Comparison of ENCODE assay signal across 8 cellular contexts in genomic region chr3:149152420-149152819, GRCh38. TPM values are rescaled to one million over a fixed set of nuclear protein-coding genes. Genes with fewer than 3 reads are reported as not detected.
DNase-seq lines count a peak whose midpoint lies in the region; ATAC-seq, FAIRE-seq and TF ChIP-seq lines count a peak whose summit lies in the region.

No MANE protein-coding gene starts in this region.

- WGBS in K562 (ENCODE audit: insufficient coverage, low coverage, missing lambda C conversion rate), result 44% methylated on average over 2 of the region's 2 CpGs

- TF ChIP-seq CTCF in K562 (IDR thresholded peaks at IDR 0.05 in 2 of 3, conservative IDR thresholded peaks at IDR 0.05 in 1 of 3; ENCODE audit: insufficient read depth in 2 of 3, low read depth in 1 of 3, low read length in 3 of 3) (no peak), upper lobe of right lung (IDR thresholded peaks at IDR 0.05) (no peak)

- in situ Hi-C loops in K562 (cut with MboI), result no loop called here

- FAIRE-seq in K562 (lab: Jason Lieb, UNC), result no peak

- POLR2A ChIA-PET in K562 (lab: Yijun Ruan, JAX), result interaction anchor here (0.5 kb wide), 1 partner anchor 83 kb away, joined by 3 read pairs; no protein-coding TSS in a partner anchor

- H3K9me3 ChIP-seq in K562 (replicated peaks; ENCODE audit: control insufficient read depth, insufficient read depth, low read depth, low read length), result no peaks in the 10 kb centered on the region
- no peaks in the 10 kb centered on the region for H3K9me3 ChIP-seq in upper lobe of right lung
- no peaks in the 10 kb centered on the region for H3K9me3 ChIP-seq in SJCRH30 (replicated peaks)

- H3K4me3 ChIP-seq in K562, result no peak overlapping the region
- H3K4me3 ChIP-seq in upper lobe of right lung, result no peak overlapping the region
- H3K4me3 ChIP-seq in SJCRH30, result no peak overlapping the region

- H3K4me1 ChIP-seq in K562 (replicated peaks in 1 of 2; ENCODE audit: control insufficient read depth in 2 of 2, insufficient read depth in 2 of 2, low read length in 2 of 2) (peaks cover 0 to 7% of the 10 kb centered on the region in 2 experiments; a peak in 4 of 5 replicates), upper lobe of right lung (peaks cover 10% of the 10 kb centered on the region), SJCRH30 (peaks cover 26% of the 10 kb centered on the region)

- H3K27ac ChIP-seq in K562 (ENCODE audit: extremely low read depth, low read depth, low read length) (no peak overlapping the region; the same call in 2 of the 3 replicates), upper lobe of right lung (no peak overlapping the region), SJCRH30 (no peak overlapping the region)

- DNase-seq in EH (ENCODE audit: low read depth) (peak; percentile 41), K562 (ENCODE audit: extremely low read depth in 1 of 4, low spot score in 3 of 4) (no peak), upper lobe of right lung (no peak), SJCRH30 (no peak), OCI-M2 (lab: John Stamatoyannopoulos, UW; ENCODE audit: unreplicated experiment) (no peak), NCI-H1436 (lab: John Stamatoyannopoulos, UW) (no peak)

- H3K9ac ChIP-seq in K562 (ENCODE audit: insufficient read depth in 1 of 2, low read depth in 2 of 2, low read length in 2 of 2), result no peak overlapping the region

- H3K36me3 ChIP-seq in K562 (ENCODE audit: control insufficient read depth, insufficient read depth, low read length) (peaks cover 8% of the 10 kb centered on the region; the same call in 2 of the 3 replicates), upper lobe of right lung (peaks cover 58% of the 10 kb centered on the region), SJCRH30 (no peaks in the 10 kb centered on the region)

- H2AFZ ChIP-seq in K562 (ENCODE audit: low read depth, low read length), result no peak overlapping the region

- CTCF ChIA-PET in K562 (lab: Yijun Ruan, JAX; ENCODE audit: low intra/inter-chr PET ratio), result no interaction called here

- peaks cover 6% of the 10 kb centered on the region for H4K20me1 ChIP-seq in K562 (replicated peaks; ENCODE audit: control insufficient read depth, insufficient read depth, low read length)

- no peak for TF ChIP-seq RAD21 in K562 (CRISPR knock-in tag; conservative IDR thresholded peaks at IDR 0.05 in 1 of 2, IDR thresholded peaks at IDR 0.05 in 1 of 2)

- no peaks in the 10 kb centered on the region for H3K27me3 ChIP-seq in K562 (ENCODE audit: control insufficient read depth in 2 of 2, insufficient read depth in 2 of 2, low read length in 2 of 2)
- no peaks in the 10 kb centered on the region for H3K27me3 ChIP-seq in upper lobe of right lung
- no peaks in the 10 kb centered on the region for H3K27me3 ChIP-seq in SJCRH30

- BruUV-seq in K562 (replicated peaks; lab: Mats Ljungman, UMichigan), result no TSS peak

- ATAC-seq in GM19455 (IDR thresholded peaks at IDR 0.05; ENCODE audit: unreplicated experiment) (peak; percentile 95), HG03378 (IDR thresholded peaks at IDR 0.05; ENCODE audit: unreplicated experiment) (peak; percentile 97), K562 (no peak), upper lobe of right lung (peak; percentile 46)

- H3K9me1 ChIP-seq in K562 (ENCODE audit: control insufficient read depth, insufficient read depth, low read length), result no peaks in the 10 kb centered on the region

- H3K79me2 ChIP-seq in K562 (ENCODE audit: control insufficient read depth, insufficient read depth, low read length), result no peaks in the 10 kb centered on the region

- H3K4me2 ChIP-seq in K562 (ENCODE audit: insufficient read depth, low read length), result no peak overlapping the region

- TF ChIP-seq POLR2A in K562 (conservative IDR thresholded peaks at IDR 0.05), result no peak

- no peak for TF ChIP-seq EP300 in K562 (IDR thresholded peaks at IDR 0.05; ENCODE audit: low read length)

- intact Hi-C loops in K562 (cut with micrococcal nuclease) (no loop called here), upper lobe of right lung (cut with DNase I) (no loop called here)

TF ChIP-seq in K562, 482 proteins besides CTCF, POLR2A, EP300 and RAD21:
- TF ChIP-seq ZNF316 (IDR thresholded peaks at IDR 0.05) (peak; percentile 32; the same call in 1 of the 2 replicates), ELF2 (CRISPR knock-in tag; IDR thresholded peaks at IDR 0.05) (no peak), HLTF (IDR thresholded peaks at IDR 0.05) (no peak), ETV1 (tag; conservative IDR thresholded peaks at IDR 0.05; ENCODE audit: low read depth) (no peak)

RNA-seq across cellular contexts. Expression of gene HPS3, which starts 23.0 kb away (rescaled TPM):
- 7.6 and 14.6 TPM in 2 replicates for total RNA-seq in K562 (2011; cell fraction: chromatin; rRNA removed; ENCODE audit: low replicate concordance)
- 3.9 and 4.3 TPM in 2 replicates for total RNA-seq in K562 (2011; cell fraction: nucleolus; rRNA removed)
- 6.6 and 9.9 TPM in 2 replicates for total RNA-seq in K562 (2011; cell fraction: nucleoplasm; rRNA removed)
- 5.2 and 5.3 TPM in 2 replicates for total RNA-seq in K562 (2014; rRNA removed)
- 7.6 and 9.3 TPM in 2 replicates for total RNA-seq in K562 (2014; rRNA removed; fragmentation: Illumina TruSeq; extraction: Trizol)
- total RNA-seq in K562 (2015; rRNA removed; fragmentation: Illumina TruSeq; extraction: Trizol), result 9.6 and 11.3 TPM in 2 replicates
- total RNA-seq in K562 (2021), result 6.8 and 7.2 TPM in 2 replicates
- 9.7 and 11.6 TPM in 2 replicates for polyA plus RNA-seq in K562 (2011; rRNA removed)
- 6.7 and 8.9 TPM in 2 replicates for polyA plus RNA-seq in K562 (2011; cell fraction: cytosol; rRNA removed)
- 5.8 and 12.1 TPM in 2 replicates for polyA plus RNA-seq in K562 (2011; cell fraction: nucleus; rRNA removed)
- 7.9 and 12.8 TPM in 2 replicates for polyA plus RNA-seq in K562 (2012)
- polyA plus RNA-seq in K562 (2014; fragmentation: Illumina TruSeq; extraction: Trizol), result 7.0 and 8.9 TPM in 2 replicates
- 1 to 10 TPM; 1.2 to 2.1 TPM for polyA plus RNA-seq in K562 (2014; fragmentation: Nextera tagmentation; extraction: Ambion mirVana)
- polyA plus RNA-seq in K562 (2014; rRNA removed), result 7.7 and 9.5 TPM in 2 replicates
- polyA minus RNA-seq in K562 (2011; rRNA and poly(A)+ RNA removed), result 12.8 and 13.9 TPM in 2 replicates
- 3.9 and 5.6 TPM in 2 replicates for polyA minus RNA-seq in K562 (2011; cell fraction: cytosol; rRNA and poly(A)+ RNA removed)
- polyA minus RNA-seq in K562 (2011; cell fraction: nucleus; rRNA and poly(A)+ RNA removed), result 5.9 and 13.6 TPM in 2 replicates
- total RNA-seq in upper lobe of right lung, result 19.9 TPM
- total RNA-seq in SJCRH30 (2014; rRNA removed; shearing (Covaris generic)), result 12.0 and 14.2 TPM in 2 replicates
